ENCODE assay signal across 22 cellular contexts in the genomic region with DNA sequence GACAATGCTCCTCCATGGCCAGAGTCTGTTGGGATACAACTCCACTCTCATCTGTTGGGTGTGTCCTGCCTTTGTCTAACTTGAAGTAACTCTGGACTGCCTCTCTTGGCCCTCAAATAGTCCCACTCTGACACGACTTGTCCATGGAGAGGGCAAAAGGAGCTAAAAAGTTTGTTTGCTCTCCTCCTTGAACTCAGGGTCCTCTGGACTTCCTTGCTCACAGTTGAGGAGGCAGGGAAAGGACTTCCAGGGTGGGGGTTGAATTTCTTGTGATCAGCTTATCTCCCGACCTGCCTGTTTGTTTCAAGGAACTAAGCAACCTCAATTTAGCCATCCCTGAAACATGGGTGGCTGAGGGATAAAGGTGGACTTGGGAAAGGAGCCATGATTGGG. TPM values are rescaled to one million over a fixed set of nuclear protein-coding genes. Genes with fewer than 3 reads are reported as not detected.
DNase-seq lines count a peak whose midpoint lies in the region; ATAC-seq, FAIRE-seq and TF ChIP-seq lines count a peak whose summit lies in the region.
"Had no signal": no experiment of that assay in that cellular context is flagged by ENCODE, and none has a peak within 500 bp of the region (broad histone marks: within the 10 kb centered on the region; RNA-seq: fewer than 3 reads in every experiment).

No MANE protein-coding gene starts in this region.

- H3K27ac ChIP-seq in PC-3 (ENCODE audit: low read length) (peak overlapping the region; percentile 93), foreskin keratinocyte (peak overlapping the region; percentile 68), smooth muscle cell (ENCODE audit: low read depth) (peak overlapping the region; percentile 66)
- H3K27ac ChIP-seq: hepatocyte had no signal

- no peaks in the 10 kb centered on the region for H3K9me2 ChIP-seq in PC-3 (replicated peaks; ENCODE audit: low read length)

- no peaks in the 10 kb centered on the region for H3K27me3 ChIP-seq in PC-3 (ENCODE audit: low read length)
- no peaks in the 10 kb centered on the region for H3K27me3 ChIP-seq in foreskin keratinocyte
- H3K27me3 ChIP-seq in smooth muscle cell (ENCODE audit: low read depth), result no peaks in the 10 kb centered on the region
- H3K27me3 ChIP-seq: BE2C, hepatocyte had no signal

- H3K4me2 ChIP-seq in PC-3 (ENCODE audit: low read length), result peak overlapping the region; percentile 46
- H3K4me2 ChIP-seq in smooth muscle cell, result no peak overlapping the region
- H3K4me2 ChIP-seq: GM23338, hepatocyte had no signal

- H3K36me3 ChIP-seq in PC-3 (ENCODE audit: low read depth, low read length) (no peaks in the 10 kb centered on the region), smooth muscle cell (ENCODE audit: low read depth) (no peaks in the 10 kb centered on the region)

- intact Hi-C loops in PC-3 (cut with micrococcal nuclease), result no loop called here

- H3K79me2 ChIP-seq in PC-3 (ENCODE audit: low read length), result no peaks in the 10 kb centered on the region
- H3K79me2 ChIP-seq in smooth muscle cell (ENCODE audit: low read depth), result no peaks in the 10 kb centered on the region
- H3K79me2 ChIP-seq: hepatocyte had no signal

- peak; percentile 40 for FAIRE-seq in GM12892 (lab: Jason Lieb, UNC)
- FAIRE-seq: D721Med had no signal

- no peak for TF ChIP-seq POLR2A in GM12892 (IDR thresholded peaks at IDR 0.05; ENCODE audit: low read depth, low read length)

- H4K20me1 ChIP-seq in PC-3 (ENCODE audit: low read length) (no peaks in the 10 kb centered on the region), smooth muscle cell (ENCODE audit: low read depth) (no peaks in the 10 kb centered on the region)

- H3K9ac ChIP-seq in PC-3 (ENCODE audit: low read length) (peak overlapping the region; percentile 55), smooth muscle cell (ENCODE audit: low read depth) (peak overlapping the region; percentile 6)

- no peak for TF ChIP-seq CTCF in PC-3 (conservative IDR thresholded peaks at IDR 0.05; ENCODE audit: low read depth, low read length)
- TF ChIP-seq CTCF in foreskin keratinocyte (conservative IDR thresholded peaks at IDR 0.05), result no peak
- no peak for TF ChIP-seq CTCF in smooth muscle cell (IDR thresholded peaks at IDR 0.05; ENCODE audit: borderline replicate concordance, insufficient read depth, poor library complexity, severe bottlenecking)

- ATAC-seq in PC-3 (no peak), foreskin keratinocyte (peak; percentile 4), HG02623 (IDR thresholded peaks at IDR 0.05; ENCODE audit: unreplicated experiment) (no peak)

- POLR2A ChIA-PET in PC-3 (lab: Charles Lee; ENCODE audit: unreplicated experiment), result no interaction called here

- H3K4me1 ChIP-seq in PC-3 (ENCODE audit: insufficient read depth, low read length) (peaks cover 30% of the 10 kb centered on the region), foreskin keratinocyte (peaks cover 19% of the 10 kb centered on the region), smooth muscle cell (ENCODE audit: low read depth) (no peaks in the 10 kb centered on the region)
- H3K4me1 ChIP-seq: BE2C had no signal

- H2AFZ ChIP-seq in PC-3 (ENCODE audit: low read length), result no peak overlapping the region
- no peak overlapping the region for H2AFZ ChIP-seq in smooth muscle cell (ENCODE audit: low read depth)
- H2AFZ ChIP-seq: GM23338, hepatocyte had no signal

- DNase-seq in GM12892 (ENCODE audit: insufficient read length) (no peak), PC-3 (no peak), foreskin keratinocyte (no peak), smooth muscle cell (lab: John Stamatoyannopoulos, UW; ENCODE audit: unreplicated experiment) (no peak), SKM-1 (lab: John Stamatoyannopoulos, UW; ENCODE audit: unreplicated experiment) (no peak)
- DNase-seq in activated CD8-positive, alpha-beta memory T cell treated with anti-CD3 and anti-CD28 coated beads, Interleukin-2, amount 50 U/mL, for 4 hours, result no peak
- DNase-seq: BE2C; caudate nucleus; effector CD4-positive, alpha-beta T cell; midbrain; MV-4-11; NCI-H2081 treated with DMSO at 0.1 percent for 48 hours; NCI-H524; retina; SHP77 treated with DMSO at 0.1 percent for 48 hours; substantia nigra; T-helper 2 cell had no signal

- H3F3A ChIP-seq in PC-3 (ENCODE audit: low read length, unreplicated experiment), result no peaks in the 10 kb centered on the region
- H3F3A ChIP-seq in smooth muscle cell (ENCODE audit: low read depth), result peaks cover under 1% of the 10 kb centered on the region

- 0 out of 2 replicates have a peak overlapping the region, but pooled peaks have one; percentile 31 for H3K4me3 ChIP-seq in PC-3 (ENCODE audit: low read length)
- no peak overlapping the region for H3K4me3 ChIP-seq in smooth muscle cell
- H3K4me3 ChIP-seq: GM23338, hepatocyte had no signal

- CTCF ChIA-PET in PC-3 (lab: Charles Lee), result interaction anchor here (1.4 kb wide), 1 partner anchor 50 kb away, joined by 3 read pairs; no protein-coding TSS in a partner anchor

- no TSS peak for BruUV-seq in PC-3 (replicated peaks; lab: Mats Ljungman, UMichigan)

- H3K9me3 ChIP-seq in PC-3 (ENCODE audit: low read length) (no peaks in the 10 kb centered on the region), smooth muscle cell (replicated peaks; ENCODE audit: low read depth) (no peaks in the 10 kb centered on the region)
- H3K9me3 ChIP-seq: BE2C had no signal

- 78% methylated on average over 2 of the region's 2 CpGs for WGBS in smooth muscle cell (ENCODE audit: low lambda C conversion rate)

RNA-seq across cellular contexts. Expression of a gene that starts 11.7 kb away (rescaled TPM):
- polyA plus RNA-seq in GM12892 (2012; ENCODE audit: missing spikeins), result 11.9 TPM
- 7.3 and 9.3 TPM in 2 replicates for total RNA-seq in PC-3 (2014; rRNA removed)
- total RNA-seq in foreskin keratinocyte, result 11.6 and 12.9 TPM in 2 replicates
- polyA plus RNA-seq in foreskin keratinocyte, result 10.4 and 10.6 TPM in 2 replicates
- total RNA-seq in smooth muscle cell, result 26.8 and 29.6 TPM in 2 replicates
- 28.4 and 30.5 TPM in 2 replicates for polyA plus RNA-seq in smooth muscle cell

RNA-seq across cellular contexts. Expression of a gene that starts 43.2 kb away (rescaled TPM):
- polyA plus RNA-seq in GM12892 (2012; ENCODE audit: missing spikeins), result 0.47 TPM
- total RNA-seq in PC-3 (2014; rRNA removed) (not detected in 2 replicates), foreskin keratinocyte (0.11 and 0.54 TPM in 2 replicates), smooth muscle cell (0.22 and 0.49 TPM in 2 replicates)
- polyA plus RNA-seq in foreskin keratinocyte (0.04 and 0.06 TPM in 2 replicates), smooth muscle cell (0.07 and 0.90 TPM in 2 replicates)
- total RNA-seq: G401 had no signal
